ENCODE assay signal across 8 cellular contexts in genomic region chr22:50169774-50170341, GRCh38. TPM values are rescaled to one million over a fixed set of nuclear protein-coding genes. Genes with fewer than 3 reads are reported as not detected.
DNase-seq lines count a peak whose midpoint lies in the region; ATAC-seq, FAIRE-seq and TF ChIP-seq lines count a peak whose summit lies in the region.

No MANE protein-coding gene starts in this region.

- H3K4me3 Mint-ChIP-seq in WTC11, result peak overlapping the region; percentile 52

- no peak for FAIRE-seq in A549 (lab: Jason Lieb, UNC)

- POLR2A ChIA-PET in A549 (lab: Yijun Ruan, JAX), result no interaction called here
- POLR2A ChIA-PET in HEK293T (lab: Yijun Ruan, JAX), result interaction anchor here (1.0 to 1.8 kb wide), 3 partner anchors 12 to 20 kb away, joined by 3 to 4 read pairs (median 3); no protein-coding TSS in a partner anchor
- POLR2A ChIA-PET in WTC11 (lab: Charles Lee), result no interaction called here

- peak overlapping the region; percentile 96 for H3K4me2 ChIP-seq in A549

- H3K9me3 ChIP-seq in A549, result no peaks in the 10 kb centered on the region

- peak overlapping the region; percentile 81 for H3K4me3 ChIP-seq in A549
- peak overlapping the region; percentile 47 for H3K4me3 ChIP-seq in skeletal muscle cell (ENCODE audit: low read depth, low read length)

- H3K4me1 Mint-ChIP-seq in WTC11, result peaks cover 3% of the 10 kb centered on the region; the same call in 1 of the 2 replicates

- peaks cover 25% of the 10 kb centered on the region for H3K27me3 Mint-ChIP-seq in WTC11 (ENCODE audit: low read depth)

- H3K27ac ChIP-seq in A549, result peak overlapping the region; percentile 90 to 97

- H3K36me3 Mint-ChIP-seq in WTC11, result no peaks in the 10 kb centered on the region

- H3K4me1 ChIP-seq in A549, result peaks cover 7% of the 10 kb centered on the region; the same call in 1 of the 3 replicates

- no peak overlapping the region for H3K27ac Mint-ChIP-seq in WTC11

- WGBS in A549 (ENCODE audit: missing lambda C conversion rate), result no CpG with 5 or more reads among the region's 70 CpGs

- no peak for TF ChIP-seq RAD21 in A549 (conservative IDR thresholded peaks at IDR 0.05 in 1 of 2, IDR thresholded peaks at IDR 0.05 in 1 of 2)

- CTCF ChIA-PET in A549 (lab: Yijun Ruan, JAX) (interaction anchor here (1.2 kb wide), 1 partner anchor 62 kb away, joined by 3 read pairs; no protein-coding TSS in a partner anchor), HEK293T (lab: Yijun Ruan, JAX) (no interaction called here), WTC11 (lab: Charles Lee) (interaction anchor here (1.5 kb wide), 1 partner anchor 67 kb away, joined by 7 read pairs; no protein-coding TSS in a partner anchor)

- no peak for TF ChIP-seq EP300 in A549 (IDR thresholded peaks at IDR 0.05)

- DNase-seq in A549 (ENCODE audit: low read depth in 1 of 2, low spot score in 1 of 2) (no peak), HEK293T (ENCODE audit: extremely low spot score) (peak; percentile 65), WTC11 (ENCODE audit: low spot score) (no peak), skeletal muscle cell (ENCODE audit: low read depth) (no peak), NCI-H82 treated with DMSO at 0.1 percent for 48 hours (lab: John Stamatoyannopoulos, UW; ENCODE audit: unreplicated experiment) (no peak)

- no peak for TF ChIP-seq POLR2A in A549 (IDR thresholded peaks at IDR 0.05; ENCODE audit: low read length)

- TF ChIP-seq CTCF in A549 (IDR thresholded peaks at IDR 0.05), result 0 out of 3 replicates have a peak, but pooled peaks have one; percentile 13
- TF ChIP-seq CTCF in WTC11 (IDR thresholded peaks at IDR 0.05), result no peak

- ATAC-seq in A549, result peak; percentile 25 to 51; a peak in 4 of 6 replicates
- peak; percentile 35 for ATAC-seq in WTC11
- ATAC-seq in esophagus mucosa, result peak; percentile 13
- ATAC-seq in GM18907 (IDR thresholded peaks at IDR 0.05; ENCODE audit: unreplicated experiment), result no peak
- ATAC-seq in HG03571 (IDR thresholded peaks at IDR 0.05; ENCODE audit: unreplicated experiment), result no peak

- no peaks in the 10 kb centered on the region for H3K9me3 Mint-ChIP-seq in WTC11

TF ChIP-seq in A549, 52 proteins besides CTCF, POLR2A, EP300 and RAD21:
- TF ChIP-seq NR3C1 (IDR thresholded peaks at IDR 0.05), result no peak
- TF ChIP-seq HOXB13 (CRISPR knock-in tag; IDR thresholded peaks at IDR 0.05; ENCODE audit: low read depth), result no peak
- TF ChIP-seq FOXS1 (CRISPR knock-in tag; IDR thresholded peaks at IDR 0.05), result no peak
- TF ChIP-seq NFE2L2 (conservative IDR thresholded peaks at IDR 0.05; ENCODE audit: low read length), result 0 out of 2 replicates have a peak, but pooled peaks have one; percentile 40
- peak; percentile 35 for TF ChIP-seq MAFK (IDR thresholded peaks at IDR 0.05; ENCODE audit: partially characterized antibody)

TF ChIP-seq in HEK293T, 16 proteins besides CTCF, POLR2A, EP300 and RAD21:
- TF ChIP-seq FOXM1 (IDR thresholded peaks at IDR 0.05; ENCODE audit: borderline replicate concordance), result peak; percentile 30; the same call in 1 of the 2 replicates
- no peak for TF ChIP-seq CTBP1 (IDR thresholded peaks at IDR 0.05; ENCODE audit: borderline replicate concordance)

TF ChIP-seq in WTC11, 78 proteins besides CTCF, POLR2A, EP300 and RAD21:
- TF ChIP-seq SP1 (CRISPR knock-in tag; conservative IDR thresholded peaks at IDR 0.05), result peak; percentile 26; the same call in 1 of the 2 replicates
- peak; percentile 73; the same call in 1 of the 2 replicates for TF ChIP-seq FOXK1 (CRISPR knock-in tag; IDR thresholded peaks at IDR 0.05)
- no peak for TF ChIP-seq ZNF138 (CRISPR knock-in tag; conservative IDR thresholded peaks at IDR 0.05)
- TF ChIP-seq EMX1 (CRISPR knock-in tag; IDR thresholded peaks at IDR 0.05), result no peak

RNA-seq across cellular contexts. Expression of gene PANX2, which starts 0.7 kb away (rescaled TPM):
- 1.5 and 1.6 TPM in 2 replicates for polyA plus RNA-seq in A549 (2011; rRNA removed)
- 4.9 and 6.5 TPM in 2 replicates for polyA plus RNA-seq in A549 (2012; cell fraction: cytosol; rRNA removed)
- 13.2 and 16.9 TPM in 2 replicates for polyA plus RNA-seq in A549 (2012; cell fraction: nucleus; rRNA removed)
- polyA plus RNA-seq in A549 (2017; fragmentation: RNase III; extraction: RNeasy Plus Mini Kit Qiagen cat#74134 plus additional on column Dnase treatment), result 3.9 to 4.4 TPM (median 4.3 TPM) in 3 replicates
- polyA minus RNA-seq in A549 (2011; rRNA and poly(A)+ RNA removed), result 0.33 and 1.4 TPM in 2 replicates
- 10.2 to 10.7 TPM (median 10.3 TPM) in 3 replicates for total RNA-seq in WTC11 (2021)
- 0.92 TPM for total RNA-seq in esophagus mucosa

RNA-seq across cellular contexts. Expression of gene TRABD, which starts 15.9 kb away (rescaled TPM):
- polyA plus RNA-seq in A549 (2011; rRNA removed) (13.4 and 14.8 TPM in 2 replicates), A549 (2017; fragmentation: RNase III; extraction: RNeasy Plus Mini Kit Qiagen cat#74134 plus additional on column Dnase treatment) (28.2 to 30.9 TPM (median 30.4 TPM) in 3 replicates)
- polyA plus RNA-seq in A549 (2012; cell fraction: cytosol; rRNA removed), result 72.4 and 81.9 TPM in 2 replicates
- 220 and 320 TPM in 2 replicates for polyA plus RNA-seq in A549 (2012; cell fraction: nucleus; rRNA removed)
- polyA minus RNA-seq in A549 (2011; rRNA and poly(A)+ RNA removed), result 6.0 and 16.5 TPM in 2 replicates
- total RNA-seq in WTC11 (2021) (79.9 to 90.4 TPM (median 81.3 TPM) in 3 replicates), esophagus mucosa (32.6 TPM)

RNA-seq across cellular contexts. Expression of gene SELENOO, which starts 31.0 kb away (rescaled TPM):
- polyA plus RNA-seq in A549 (2011; rRNA removed) (7.8 and 8.1 TPM in 2 replicates), A549 (2017; fragmentation: RNase III; extraction: RNeasy Plus Mini Kit Qiagen cat#74134 plus additional on column Dnase treatment) (11.3 to 14.7 TPM (median 13.7 TPM) in 3 replicates)
- polyA plus RNA-seq in A549 (2012; cell fraction: cytosol; rRNA removed), result 25.8 and 31.2 TPM in 2 replicates
- polyA plus RNA-seq in A549 (2012; cell fraction: nucleus; rRNA removed), result 128 and 152 TPM in 2 replicates
- polyA minus RNA-seq in A549 (2011; rRNA and poly(A)+ RNA removed), result 4.0 and 7.8 TPM in 2 replicates
- total RNA-seq in WTC11 (2021) (27.0 to 29.8 TPM (median 28.8 TPM) in 3 replicates), esophagus mucosa (13.3 TPM)

Comparison
In these comparisons a context has a peak if more than half of its experiments do, and no peak if none do; other contexts are left out.
1. ATAC-seq: peak in A549 (2 of 2), WTC11 (single experiment) and esophagus mucosa (single experiment); none in GM18907 (single experiment) and HG03571 (single experiment).
2. Of the 8 proteins assayed by ChIP-seq in both WTC11 and A549: peak only in WTC11: none; only in A549: CTCF; in both: none; in neither: 7.